10 cellular contexts compared by ENCODE assay signal in the genomic region with DNA sequence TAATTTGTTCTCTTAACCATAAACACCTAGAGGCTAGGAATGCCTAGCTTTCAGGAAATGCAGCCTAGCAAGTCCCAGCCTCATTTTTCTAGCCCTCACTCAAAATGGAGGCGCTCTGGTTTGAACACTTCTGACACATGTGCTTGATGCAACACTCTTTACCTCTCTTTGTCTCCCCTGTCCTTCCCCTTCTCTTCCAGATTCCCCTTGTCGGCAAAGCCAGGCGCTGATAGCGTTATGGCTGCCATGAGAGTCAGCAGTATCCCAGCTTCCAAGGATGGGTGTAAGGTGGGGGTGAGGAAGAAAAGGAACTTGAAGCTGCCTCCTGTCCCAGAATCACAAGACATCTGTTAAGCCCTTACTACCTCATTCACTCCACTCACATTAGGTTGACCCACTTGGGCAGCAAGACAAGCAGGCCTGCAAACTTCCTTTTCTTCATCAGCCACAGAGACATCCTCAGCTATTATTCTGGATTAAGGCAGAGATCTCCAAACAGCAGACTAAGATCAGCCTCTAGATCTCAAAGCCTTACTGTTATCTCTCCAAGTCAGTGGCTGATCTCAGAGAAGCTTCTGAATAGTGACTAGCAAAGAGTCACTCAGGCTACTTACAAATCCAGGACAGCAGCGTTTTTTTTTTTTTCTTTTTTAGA. TPM values are rescaled to one million over a fixed set of nuclear protein-coding genes. Genes with fewer than 3 reads are reported as not detected.
A peak's percentile ranks its signal among the peaks of the same experiment; 100 is the strongest.
DNase-seq lines count a peak whose midpoint lies in the region; ATAC-seq, FAIRE-seq and TF ChIP-seq lines count a peak whose summit lies in the region.
"Had no signal": no experiment of that assay in that cellular context is flagged by ENCODE, and none has a peak within 500 bp of the region (broad histone marks: within the 10 kb centered on the region; RNA-seq: fewer than 3 reads in every experiment).

No MANE protein-coding gene starts in this region.

- peaks cover 3 to 15% (median 11%) of the 10 kb centered on the region in 7 donors for H3K9me3 Mint-ChIP-seq in CD14-positive monocyte
- H3K9me3 Mint-ChIP-seq in IgD-negative memory B cell: peaks cover 0 to 6% (median 3%) of the 10 kb centered on the region in 3 donors
- H3K9me3 Mint-ChIP-seq in natural killer cell treated with Interleukin-12 subunit alpha and Interleukin-12 subunit beta and Interleukin-15 and Interleukin-18, amount 100 ng/mL, for 72 hours: peaks cover 6% of the 10 kb centered on the region

- H3K36me3 Mint-ChIP-seq in CD14-positive monocyte (peaks cover 14 to 23% of the 10 kb centered on the region in 2 donors), IgD-negative memory B cell (peaks cover 13% of the 10 kb centered on the region)
- peaks cover 5% of the 10 kb centered on the region for H3K36me3 Mint-ChIP-seq in natural killer cell treated with Interleukin-12 subunit alpha and Interleukin-12 subunit beta and Interleukin-15 and Interleukin-18, amount 100 ng/mL, for 72 hours

- H3K9me3 ChIP-seq in small intestine (ENCODE audit: control insufficient read depth, low read depth): no peaks in the 10 kb centered on the region
- H3K9me3 ChIP-seq: testis had no signal

- no peak for FAIRE-seq in small intestine (lab: Jason Lieb, UNC)

- no peak for TF ChIP-seq CTCF in CD14-positive monocyte (IDR thresholded peaks at IDR 0.05)

- no peaks in the 10 kb centered on the region for H3K4me1 ChIP-seq in small intestine (ENCODE audit: control insufficient read depth in 2 of 2, insufficient read depth in 1 of 2, low read depth in 1 of 2, low read length in 1 of 2)

- H3K27ac ChIP-seq in angular gyrus (ENCODE audit: low read depth, low read length): peak overlapping the region; percentile 79
- H3K27ac ChIP-seq in small intestine (ENCODE audit: low read depth in 1 of 2, low read length in 1 of 2): no peak overlapping the region

- peaks cover 0 to 2% of the 10 kb centered on the region in 2 donors for H3K27me3 ChIP-seq in small intestine (ENCODE audit: control insufficient read depth in 2 of 2, insufficient read depth in 2 of 2, low read length in 2 of 2)
- H3K27me3 ChIP-seq: testis had no signal

- no peak overlapping the region for H3K4me3 ChIP-seq in small intestine (ENCODE audit: low read depth in 1 of 2, low read length in 2 of 2)

- intact Hi-C loops in CD14-positive monocyte (cut with micrococcal nuclease): no loop called here

- H3K4me1 Mint-ChIP-seq in CD14-positive monocyte: peaks cover 61% of the 10 kb centered on the region
- peaks cover 49 to 52% (median 50%) of the 10 kb centered on the region in 3 donors for H3K4me1 Mint-ChIP-seq in IgD-negative memory B cell
- peaks cover 47 to 60% of the 10 kb centered on the region in 2 donors for H3K4me1 Mint-ChIP-seq in natural killer cell treated with Interleukin-12 subunit alpha and Interleukin-12 subunit beta and Interleukin-15 and Interleukin-18, amount 100 ng/mL, for 72 hours (ENCODE audit: low read depth in 2 of 2)

- DNase-seq in CD14-positive monocyte (ENCODE audit: low spot score) (no peak), NCI-H2081 (lab: John Stamatoyannopoulos, UW) (no peak), small intestine (no peak)
- no peak for DNase-seq in natural killer cell treated with Interleukin-12 subunit alpha and Interleukin-12 subunit beta and Interleukin-15 and Interleukin-18, amount 100 ng/mL, for 72 hours (ENCODE audit: low spot score)

- no peak for ATAC-seq in natural killer cell treated with Interleukin-12 subunit alpha and Interleukin-12 subunit beta and Interleukin-15 and Interleukin-18, amount 100 ng/mL, for 72 hours
- ATAC-seq in GM21717 (IDR thresholded peaks at IDR 0.05; ENCODE audit: unreplicated experiment) (no peak), HG03378 (IDR thresholded peaks at IDR 0.05; ENCODE audit: unreplicated experiment) (no peak)
- ATAC-seq: activated CD4-positive, CD25-positive, alpha-beta regulatory T cell treated with anti-CD3 and anti-CD28 coated beads, Interleukin-2, amount 50 U/mL, for 24 hours had no signal

- H3K4me3 Mint-ChIP-seq in CD14-positive monocyte (peak overlapping the region; percentile 65 to 88), IgD-negative memory B cell (peak overlapping the region; percentile 66 to 98 (median 86))
- peak overlapping the region; percentile 56 for H3K4me3 Mint-ChIP-seq in natural killer cell treated with Interleukin-12 subunit alpha and Interleukin-12 subunit beta and Interleukin-15 and Interleukin-18, amount 100 ng/mL, for 72 hours

- 84 to 89% (median 86%) methylated on average over 5 of the region's 5 CpGs for WGBS in small intestine, 3 donors

- no peaks in the 10 kb centered on the region for H3K36me3 ChIP-seq in small intestine (ENCODE audit: control insufficient read depth in 2 of 2, insufficient read depth in 2 of 2, low read length in 2 of 2)

- H3K27ac Mint-ChIP-seq in CD14-positive monocyte (peak overlapping the region; percentile 10 to 93 (median 49)), IgD-negative memory B cell (peak overlapping the region in 2 of 3 donors; percentile 52 to 92)
- peak overlapping the region; percentile 45 to 85 for H3K27ac Mint-ChIP-seq in natural killer cell treated with Interleukin-12 subunit alpha and Interleukin-12 subunit beta and Interleukin-15 and Interleukin-18, amount 100 ng/mL, for 72 hours

- peaks cover 0 to 3% (median 0%) of the 10 kb centered on the region in 3 donors for H3K27me3 Mint-ChIP-seq in CD14-positive monocyte (ENCODE audit: low read depth in 3 of 3)
- H3K27me3 Mint-ChIP-seq in IgD-negative memory B cell: no peaks in the 10 kb centered on the region
- no peaks in the 10 kb centered on the region for H3K27me3 Mint-ChIP-seq in natural killer cell treated with Interleukin-12 subunit alpha and Interleukin-12 subunit beta and Interleukin-15 and Interleukin-18, amount 100 ng/mL, for 72 hours

RNA-seq across cellular contexts. Expression of gene ST3GAL5, which starts 1.9 kb away (rescaled TPM):
- 10 to 100 TPM; 14.0 to 19.5 TPM for polyA plus RNA-seq in CD14-positive monocyte
- 38.2 TPM for polyA plus RNA-seq in IgD-negative memory B cell
- total RNA-seq in natural killer cell treated with Interleukin-12 subunit alpha and Interleukin-12 subunit beta and Interleukin-15 and Interleukin-18, amount 100 ng/mL, for 72 hours: 10 to 100 TPM; 28.9 to 31.8 TPM
- 1 to 10 TPM; 1.6 to 5.2 (median 2.0) TPM for polyA plus RNA-seq in small intestine
